In the genomic region with DNA sequence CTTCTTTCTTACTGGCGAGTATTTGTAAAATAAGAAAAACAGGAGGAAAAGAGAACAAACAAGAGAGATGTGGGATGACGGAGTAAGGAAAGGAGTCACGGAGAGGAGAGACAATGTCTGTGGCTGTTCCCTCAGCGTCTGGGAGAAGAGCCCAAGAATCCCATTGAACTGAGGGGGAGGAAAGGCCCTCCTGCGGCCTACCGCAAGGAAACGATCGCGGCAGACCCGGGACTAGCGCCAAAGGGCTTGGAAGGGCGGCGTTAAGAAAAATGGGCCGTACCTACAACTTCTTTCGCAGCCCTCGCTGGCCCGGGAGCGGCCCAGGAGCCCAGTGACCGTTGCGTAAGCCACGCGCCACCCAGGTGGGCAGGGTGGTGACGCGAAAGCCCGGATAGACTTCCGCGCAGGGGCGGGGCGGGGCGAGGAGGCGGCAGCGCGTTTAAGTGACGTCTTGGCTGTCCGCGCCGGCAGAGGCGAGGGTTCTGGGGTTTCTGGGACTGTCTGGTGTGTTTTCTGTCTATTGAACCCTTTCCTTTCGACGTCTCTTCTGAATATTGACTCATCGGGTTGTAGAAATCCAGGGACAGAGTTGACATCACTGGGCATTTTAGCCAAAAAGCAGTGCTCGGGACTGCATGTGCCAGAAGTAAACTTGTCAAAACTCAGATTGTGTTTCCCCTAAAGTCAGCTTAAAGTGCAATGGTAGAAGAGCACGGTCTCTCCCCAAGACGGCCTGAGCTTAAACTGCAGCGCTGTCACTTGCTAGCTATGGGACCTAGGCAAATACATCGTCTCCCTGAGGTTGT, we compare ENCODE assay signal across 8 cellular contexts. TPM values are rescaled to one million over a fixed set of nuclear protein-coding genes. Genes with fewer than 3 reads are reported as not detected.
A peak's percentile ranks its signal among the peaks of the same experiment; 100 is the strongest.
DNase-seq lines count a peak whose midpoint lies in the region; ATAC-seq and TF ChIP-seq lines count a peak whose summit lies in the region.

A gene with protein sequence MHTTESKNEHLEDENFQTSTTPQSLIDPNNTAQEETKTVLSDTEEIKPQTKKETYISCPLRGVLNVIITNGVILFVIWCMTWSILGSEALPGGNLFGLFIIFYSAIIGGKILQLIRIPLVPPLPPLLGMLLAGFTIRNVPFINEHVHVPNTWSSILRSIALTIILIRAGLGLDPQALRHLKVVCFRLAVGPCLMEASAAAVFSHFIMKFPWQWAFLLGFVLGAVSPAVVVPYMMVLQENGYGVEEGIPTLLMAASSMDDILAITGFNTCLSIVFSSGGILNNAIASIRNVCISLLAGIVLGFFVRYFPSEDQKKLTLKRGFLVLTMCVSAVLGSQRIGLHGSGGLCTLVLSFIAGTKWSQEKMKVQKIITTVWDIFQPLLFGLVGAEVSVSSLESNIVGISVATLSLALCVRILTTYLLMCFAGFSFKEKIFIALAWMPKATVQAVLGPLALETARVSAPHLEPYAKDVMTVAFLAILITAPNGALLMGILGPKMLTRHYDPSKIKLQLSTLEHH (minus strand): TSS at position 387 of the 806 bp plus-strand sequence. CDS start 27,994 bp downstream, outside the sequence.

- ATAC-seq in CD4-positive, alpha-beta T cell (ENCODE audit: poor library complexity), result peak; percentile 89
- peak; percentile 98 for ATAC-seq in GM19395 (IDR thresholded peaks at IDR 0.05; ENCODE audit: unreplicated experiment)
- peak; percentile 95 for ATAC-seq in HG03558 (IDR thresholded peaks at IDR 0.05; ENCODE audit: extremely low read depth, unreplicated experiment)

- no peak for TF ChIP-seq CTCF in CD4-positive, alpha-beta T cell (IDR thresholded peaks at IDR 0.05)

- no peaks in the 10 kb centered on the region for H3K27me3 ChIP-seq in CD4-positive, alpha-beta T cell (ENCODE audit: control insufficient read depth, insufficient read depth, low read length)
- no peaks in the 10 kb centered on the region for H3K27me3 ChIP-seq in endocrine pancreas (ENCODE audit: control insufficient read depth, insufficient read depth, low read length)

- no peaks in the 10 kb centered on the region for H3K9me3 Mint-ChIP-seq in CD4-positive, alpha-beta T cell

- H3K4me3 ChIP-seq in endocrine pancreas (ENCODE audit: control insufficient read depth, insufficient read depth, low read length), result peak within 1 kb of the TSS; percentile 97

- peaks cover 4% of the 10 kb centered on the region for H3K36me3 Mint-ChIP-seq in CD4-positive, alpha-beta T cell (ENCODE audit: low read depth)

- H3K4me1 ChIP-seq in endocrine pancreas (ENCODE audit: control insufficient read depth, insufficient read depth, low read length), result no peaks in the 10 kb centered on the region

- H3K4me1 Mint-ChIP-seq in CD4-positive, alpha-beta T cell (ENCODE audit: low read depth), result peaks cover 25% of the 10 kb centered on the region

- peak; percentile 84 to 95 (median 90) for DNase-seq in CD4-positive, alpha-beta T cell
- peak; percentile 89 to 93 for DNase-seq in NOMO-1 (lab: John Stamatoyannopoulos, UW; ENCODE audit: unreplicated experiment in 2 of 2)
- peak; percentile 84 for DNase-seq in activated CD8-positive, alpha-beta memory T cell treated with anti-CD3 and anti-CD28 coated beads, Interleukin-2, amount 50 U/mL, for 1 hour (ENCODE audit: extremely low read depth)
- DNase-seq in mesenteric fat pad (ENCODE audit: low spot score), result peak; percentile 99
- peak; percentile 91 to 94 for DNase-seq in stimulated activated CD8-positive, alpha-beta memory T cell treated with anti-CD3 and anti-CD28 coated beads, Interleukin-15, amount 100 ng/mL, for 48 hours (ENCODE audit: low read depth in 2 of 2)

- no peaks in the 10 kb centered on the region for H3K27me3 Mint-ChIP-seq in CD4-positive, alpha-beta T cell

- H3K27ac Mint-ChIP-seq in CD4-positive, alpha-beta T cell, result peak within 1 kb of the TSS; percentile 99

- POLR2A ChIA-PET in CD4-positive, alpha-beta T cell (lab: Charles Lee), result interaction anchor here (0.6 to 1.3 kb wide), 13 partner anchors 9 to 675 kb away, joined by 3 to 19 read pairs (median 4); a partner anchor contains a TSS

- peak within 1 kb of the TSS; percentile 65 for H3K27ac ChIP-seq in CD4-positive, alpha-beta T cell (ENCODE audit: low read depth, low read length)

- no peaks in the 10 kb centered on the region for H3K9me3 ChIP-seq in CD4-positive, alpha-beta T cell (ENCODE audit: control insufficient read depth, low read length)
- no peaks in the 10 kb centered on the region for H3K9me3 ChIP-seq in endocrine pancreas (ENCODE audit: control insufficient read depth, low read length)

- CTCF ChIA-PET in CD4-positive, alpha-beta T cell (lab: Charles Lee), result interaction anchor here (0.9 to 1.0 kb wide), 3 partner anchors 10 to 399 kb away, joined by 3 to 4 read pairs (median 3); no protein-coding TSS in a partner anchor

- H3K4me3 Mint-ChIP-seq in CD4-positive, alpha-beta T cell, result peak within 1 kb of the TSS; percentile 91

- no peaks in the 10 kb centered on the region for H3K36me3 ChIP-seq in endocrine pancreas (ENCODE audit: control insufficient read depth, insufficient read depth, low read length)

- intact Hi-C loops in CD4-positive, alpha-beta T cell (cut with DNase I, micrococcal nuclease), result loop anchor here (1.0 to 5.0 kb wide), 8 partner anchors 57 to 677 kb away; a partner anchor contains a TSS

- H3K9ac ChIP-seq in endocrine pancreas (ENCODE audit: control insufficient read depth, insufficient read depth, low read length), result peak within 1 kb of the TSS; percentile 97

RNA-seq across cellular contexts. Expression of the gene that starts here (rescaled TPM):
- total RNA-seq in CD4-positive, alpha-beta T cell, result 1 to 10 TPM; 3.6 to 3.7 TPM
- total RNA-seq in mesenteric fat pad, result 0.87 TPM

Comparison
In these comparisons a context has a peak if more than half of its experiments do, and no peak if none do; other contexts are left out.
1. Peak in every context shown above with its lines: DNase-seq, ATAC-seq, H3K4me3 ChIP-seq and H3K27ac ChIP-seq.
2. Peak in DNase-seq in mesenteric fat pad; RNA of the gene not detected or under 1 TPM.